1 cellular context compared by ENCODE assay signal in the genomic region with DNA sequence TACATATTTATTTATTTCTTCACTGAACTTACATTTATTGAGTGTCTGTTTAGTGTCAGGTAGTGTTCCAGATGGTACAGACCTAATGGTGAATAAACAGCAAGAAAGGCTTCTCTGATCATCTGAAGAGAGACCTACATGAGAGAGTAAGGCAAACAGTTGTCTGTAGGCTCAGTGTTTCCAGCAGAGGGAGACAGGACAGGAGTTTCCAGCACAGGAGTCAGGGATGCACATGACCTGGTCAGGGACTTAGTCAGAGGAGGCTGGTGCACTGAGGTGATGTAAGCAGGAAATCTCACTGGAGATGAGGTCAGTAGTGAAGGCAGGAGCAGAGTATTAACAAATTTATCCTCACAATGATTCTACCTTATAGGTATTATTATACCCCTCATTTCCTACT.
TF ChIP-seq lines count a peak whose summit lies in the region.

No MANE protein-coding gene starts in this region.

TF ChIP-seq in GM23338, 12 proteins besides CTCF, POLR2A, EP300 and RAD21 (continued from another document):
- TF ChIP-seq ZNF462 (CRISPR knock-in tag; IDR thresholded peaks at IDR 0.05) (no peak), JUNB (IDR thresholded peaks at IDR 0.05; ENCODE audit: unreplicated experiment) (no peak), STAT1 (IDR thresholded peaks at IDR 0.05; ENCODE audit: unreplicated experiment) (no peak), POLR2AphosphoS5 (IDR thresholded peaks at IDR 0.05; ENCODE audit: low read depth) (no peak), EZH2phosphoT487 (IDR thresholded peaks at IDR 0.05; ENCODE audit: unreplicated experiment) (no peak), NANOG (IDR thresholded peaks at IDR 0.05; ENCODE audit: borderline replicate concordance) (no peak), ZNF114 (CRISPR knock-in tag; IDR thresholded peaks at IDR 0.05) (no peak), ZNF331 (CRISPR knock-in tag; IDR thresholded peaks at IDR 0.05; ENCODE audit: low read depth) (no peak)
